In the genomic region with DNA sequence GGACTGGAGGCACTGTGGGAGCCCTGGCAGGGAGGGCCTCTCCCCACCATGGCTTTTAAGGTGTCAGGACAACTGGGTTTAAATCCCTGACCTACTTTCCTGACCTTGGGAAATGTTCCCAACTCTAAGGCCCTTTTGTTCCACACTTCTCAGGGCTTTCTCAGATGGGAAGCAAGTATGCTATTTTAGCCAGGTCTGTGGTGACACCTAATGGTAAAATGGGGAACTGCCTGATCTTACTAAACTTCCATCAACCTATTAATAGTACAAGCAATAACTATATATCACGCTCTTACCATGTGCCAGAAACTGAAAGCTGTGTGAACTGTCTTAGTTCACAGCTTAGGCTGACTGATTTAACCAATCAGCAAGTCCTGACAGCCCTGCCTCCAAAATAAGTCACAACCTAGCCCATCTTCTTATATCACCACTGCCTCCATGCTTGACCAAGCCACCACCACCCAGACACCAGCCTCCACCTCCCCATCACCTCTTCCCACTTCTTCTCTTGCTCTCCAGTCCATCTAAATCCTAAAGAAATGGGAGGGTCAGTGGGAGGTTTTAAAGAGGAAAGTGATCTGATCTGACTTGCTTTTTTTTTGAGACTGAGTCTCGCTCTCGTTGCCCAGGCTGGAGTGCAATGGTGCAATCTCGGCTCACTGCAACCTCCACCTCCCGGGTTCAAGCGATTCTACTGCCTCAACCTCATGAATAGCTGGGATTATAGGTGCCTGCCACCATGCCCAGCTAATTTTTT, we compare ENCODE assay signal across 8 cellular contexts. TPM values are rescaled to one million over a fixed set of nuclear protein-coding genes. Genes with fewer than 3 reads are reported as not detected.
DNase-seq lines count a peak whose midpoint lies in the region; ATAC-seq lines count a peak whose summit lies in the region.

No MANE protein-coding gene starts in this region.

- intact Hi-C loops in sciatic nerve (cut with DNase I), result loop anchor here (5.0 kb wide), 2 partner anchors 267 to 342 kb away; no protein-coding TSS in a partner anchor

- peak; percentile 69 for ATAC-seq in HG02763 (IDR thresholded peaks at IDR 0.05; ENCODE audit: unreplicated experiment)
- ATAC-seq in sciatic nerve, result peak; percentile 92

- DNase-seq in activated gamma-delta T cell treated with Interleukin-2 at 50 U/mL for 16 hours, result peak; percentile 44
- DNase-seq in activated gamma-delta T cell (lab: John Stamatoyannopoulos, UW), result no peak
- peak; percentile 83 for DNase-seq in NCI-H1105 treated with DMSO at 0.1 percent for 48 hours (lab: John Stamatoyannopoulos, UW)
- DNase-seq in SIG-M5 treated with dmso at 0.1 percent for 504 hours (lab: John Stamatoyannopoulos, UW; ENCODE audit: unreplicated experiment), result peak; percentile 86
- peak; percentile 84 for DNase-seq in astrocyte of the hippocampus (ENCODE audit: low read depth, low spot score)
- DNase-seq in hepatic stellate cell (ENCODE audit: low spot score), result peak; percentile 54
- peak; percentile 53 for DNase-seq in sciatic nerve (ENCODE audit: low spot score)

RNA-seq across cellular contexts. Expression of gene BLCAP, which starts 6.9 kb away (rescaled TPM):
- 58.4 TPM for total RNA-seq in sciatic nerve

RNA-seq across cellular contexts. Expression of gene NNAT, which starts 13.5 kb away (rescaled TPM):
- 2.1 TPM for total RNA-seq in sciatic nerve
